ENCODE assay signal across 8 cellular contexts in the genomic region with DNA sequence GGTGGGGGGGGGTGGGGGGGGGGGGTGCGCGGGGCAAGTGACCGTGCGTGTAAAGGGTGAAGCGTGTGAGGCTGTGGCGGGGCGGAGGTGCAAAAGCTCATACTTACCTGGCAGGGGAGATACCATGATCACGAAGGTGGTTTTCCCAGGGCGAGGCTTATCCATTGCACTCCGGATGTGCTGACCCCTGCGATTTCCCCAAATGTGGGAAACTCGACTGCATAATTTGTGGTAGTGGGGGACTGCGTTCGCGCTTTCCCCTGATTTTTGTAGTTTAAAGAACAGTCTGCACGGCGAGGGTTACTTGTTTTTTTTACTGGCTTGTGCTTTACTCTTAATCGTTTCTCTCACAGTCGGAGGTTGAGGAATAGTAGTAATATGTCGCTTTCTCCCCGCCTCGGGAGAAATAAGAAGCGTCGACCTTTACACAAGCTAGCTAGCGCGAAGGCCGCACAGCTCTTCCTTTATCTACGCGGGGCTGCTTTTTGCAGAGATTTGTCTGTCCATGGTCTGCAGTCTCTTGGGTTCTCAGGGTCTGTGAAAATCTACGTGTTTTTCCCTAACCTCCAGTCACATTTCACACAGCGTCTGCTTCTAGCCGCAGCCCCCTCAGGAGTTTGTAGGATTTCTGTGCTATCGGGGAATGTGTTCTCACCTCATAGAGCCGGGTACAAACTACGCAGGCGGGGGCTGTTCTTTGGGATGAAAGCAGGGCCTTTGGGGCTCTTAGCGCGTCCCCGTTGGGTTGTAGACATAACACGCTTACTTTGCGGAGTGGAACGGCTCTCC.
DNase-seq lines count a peak whose midpoint lies in the region; ATAC-seq and TF ChIP-seq lines count a peak whose summit lies in the region.
"Not testable (repeated sequence)": the region's sequence is repeated elsewhere in the genome, so short reads cannot be mapped to it uniquely, and the experiment has no call there.

No MANE protein-coding gene starts in this region.

- H3K4me3 ChIP-seq in parathyroid adenoma (ENCODE audit: low read depth, low read length) = peak overlapping the region; percentile 48
- peak overlapping the region; percentile 16 to 48 (median 34) for H3K4me3 ChIP-seq in tibial nerve

- H3K27ac Mint-ChIP-seq in activated naive CD8-positive, alpha-beta T cell treated with anti-CD3 and anti-CD28 coated beads for 36 hours = peak overlapping the region; percentile 98

- H3K9me3 Mint-ChIP-seq in activated naive CD8-positive, alpha-beta T cell treated with anti-CD3 and anti-CD28 coated beads for 36 hours = not testable (repeated sequence)

- TF ChIP-seq EP300 in tibial nerve (IDR thresholded peaks at IDR 0.05) = peak in 1 of 2 donors; percentile 96

- H3K4me3 Mint-ChIP-seq in activated naive CD8-positive, alpha-beta T cell treated with anti-CD3 and anti-CD28 coated beads for 36 hours = peak overlapping the region; percentile 74

- intact Hi-C loops in Right ventricle myocardium inferior (cut with DNase I) = not testable (repeated sequence)

- H3K36me3 ChIP-seq in parathyroid adenoma (ENCODE audit: control insufficient read depth, insufficient read depth, low read length); tibial nerve: not testable (repeated sequence)

- H3K9me3 ChIP-seq in parathyroid adenoma (ENCODE audit: control insufficient read depth, low read length); tibial nerve: not testable (repeated sequence)

- H2AFZ ChIP-seq in parathyroid adenoma = peak overlapping the region; percentile 69

- H3K27ac ChIP-seq in parathyroid adenoma = peak overlapping the region; percentile 95
- peak overlapping the region; percentile 81 to 93 (median 90) for H3K27ac ChIP-seq in tibial nerve

- not testable (repeated sequence) for H3K4me1 ChIP-seq in parathyroid adenoma, tibial nerve

- not testable (repeated sequence) for H3K79me2 ChIP-seq in parathyroid adenoma

- TF ChIP-seq POLR2A in GM10847 (IDR thresholded peaks at IDR 0.05; ENCODE audit: extremely low read depth, insufficient read length) (peak; percentile 73), tibial nerve (IDR thresholded peaks at IDR 0.05) (peak; percentile 62 to 98)

- H3K4me2 ChIP-seq in parathyroid adenoma (ENCODE audit: low read length) = peak overlapping the region; percentile 72

- DNase-seq in NCI-H1105 (lab: John Stamatoyannopoulos, UW) (peak; percentile 95), SKM-1 (lab: John Stamatoyannopoulos, UW; ENCODE audit: unreplicated experiment) (peak; percentile 99), Right ventricle myocardium inferior (ENCODE audit: missing footprints) (peak; percentile 71), tibial nerve (ENCODE audit: low spot score in 2 of 2) (peak; percentile 66 to 83)
- DNase-seq in activated naive CD8-positive, alpha-beta T cell treated with anti-CD3 and anti-CD28 coated beads for 36 hours = peak; percentile 83

- H3K9ac ChIP-seq in parathyroid adenoma = not testable (repeated sequence)

- not testable (repeated sequence) for H3K36me3 Mint-ChIP-seq in activated naive CD8-positive, alpha-beta T cell treated with anti-CD3 and anti-CD28 coated beads for 36 hours

- peaks cover 23% of the 10 kb centered on the region for H3K4me1 Mint-ChIP-seq in activated naive CD8-positive, alpha-beta T cell treated with anti-CD3 and anti-CD28 coated beads for 36 hours

- TF ChIP-seq CTCF in parathyroid adenoma (IDR thresholded peaks at IDR 0.05); tibial nerve (IDR thresholded peaks at IDR 0.05): not testable (repeated sequence)

- 0 to 1% methylated on average over 26 to 31 of the region's 42 CpGs for WGBS in tibial nerve, 2 donors

- H3K27me3 Mint-ChIP-seq in activated naive CD8-positive, alpha-beta T cell treated with anti-CD3 and anti-CD28 coated beads for 36 hours = not testable (repeated sequence)

- H3K27me3 ChIP-seq in parathyroid adenoma (ENCODE audit: control insufficient read depth, insufficient read depth, low read length); tibial nerve: not testable (repeated sequence)

- peak; percentile 96 for ATAC-seq in HG02642 (IDR thresholded peaks at IDR 0.05; ENCODE audit: poor library complexity, unreplicated experiment)
- ATAC-seq in Right ventricle myocardium inferior = peak; percentile 90

Comparison
In these comparisons a context has a peak if more than half of its experiments do, and no peak if none do; other contexts are left out.
1. Peak in every context shown above with its lines: DNase-seq, ATAC-seq, H3K4me3 ChIP-seq and H3K27ac ChIP-seq.